In the genomic region with DNA sequence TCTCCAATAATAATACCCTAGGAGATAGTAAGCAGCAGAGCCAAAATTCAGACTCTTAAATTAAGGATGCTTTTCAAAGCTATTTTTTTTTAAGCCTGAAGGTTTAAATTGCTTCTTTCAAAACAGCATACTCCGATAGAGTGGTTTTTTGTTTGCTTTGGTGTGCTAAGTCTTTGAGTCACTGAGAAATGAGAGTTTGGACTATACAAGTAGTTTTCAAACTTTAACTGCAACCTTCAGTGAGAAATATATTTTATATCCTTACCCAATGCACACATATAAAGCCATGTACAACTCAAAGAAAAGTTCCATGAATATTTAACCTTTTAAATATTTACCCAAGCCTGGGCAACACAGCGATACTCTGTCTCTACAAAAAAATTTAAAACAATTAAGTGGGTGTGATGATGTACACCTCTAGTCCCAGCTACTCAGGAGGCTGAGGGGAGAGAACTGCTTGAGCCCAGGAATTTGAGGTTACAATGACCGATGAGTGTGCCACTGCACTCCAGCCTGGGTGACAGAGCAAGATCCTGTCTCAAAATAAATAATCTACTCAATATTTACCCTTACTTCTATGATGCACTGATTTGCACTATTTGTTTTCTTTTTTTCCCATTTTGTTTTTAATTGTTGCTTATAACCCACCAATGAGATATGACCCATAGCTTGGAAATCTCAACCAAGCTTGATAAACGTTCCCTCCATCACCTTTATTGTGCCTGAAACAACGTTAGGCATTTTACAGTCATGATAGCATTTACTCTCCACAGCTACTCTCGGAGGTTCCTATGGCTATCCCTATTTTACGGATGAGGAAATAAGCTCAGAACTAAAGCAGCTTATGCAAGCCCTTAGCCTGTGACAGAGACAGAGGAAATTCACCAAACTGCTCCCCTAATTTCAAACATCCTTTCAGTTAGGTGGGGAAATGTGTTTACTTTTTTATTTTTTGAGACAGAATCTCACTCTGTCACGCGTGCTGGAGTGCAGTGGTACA, we compare ENCODE assay signal across 19 cellular contexts. TPM values are rescaled to one million over a fixed set of nuclear protein-coding genes. Genes with fewer than 3 reads are reported as not detected.
DNase-seq lines count a peak whose midpoint lies in the region; ATAC-seq, FAIRE-seq and TF ChIP-seq lines count a peak whose summit lies in the region.
"Had no signal": no experiment of that assay in that cellular context is flagged by ENCODE, and none has a peak within 500 bp of the region (broad histone marks: within the 10 kb centered on the region; RNA-seq: fewer than 3 reads in every experiment).

No MANE protein-coding gene starts in this region.

- peaks cover 97% of the 10 kb centered on the region for H3K79me2 ChIP-seq in GM23338 (replicated peaks; ENCODE audit: insufficient read depth)

- H3K27me3 ChIP-seq in GM23338 (ENCODE audit: insufficient read depth) (no peaks in the 10 kb centered on the region), liver (ENCODE audit: control insufficient read depth in 4 of 4, insufficient read depth in 4 of 4, low read length in 3 of 4) (no peaks in the 10 kb centered on the region), sigmoid colon (no peaks in the 10 kb centered on the region)

- no peak overlapping the region for H2AFZ ChIP-seq in GM23338

- FAIRE-seq in GM12891 (lab: Jason Lieb, UNC) = no peak

- no peak for TF ChIP-seq EP300 in sigmoid colon (IDR thresholded peaks at IDR 0.05)

- no peaks in the 10 kb centered on the region; the same call in 1 of the 2 replicates for H4K20me1 ChIP-seq in GM23338 (replicated peaks; ENCODE audit: insufficient read depth)

- no peaks in the 10 kb centered on the region for H3K9me2 ChIP-seq in GM23338 (ENCODE audit: insufficient read depth)

- no peak overlapping the region for H3K4me2 ChIP-seq in GM23338

- H3K4me1 Mint-ChIP-seq in GM23338 (peaks cover 21% of the 10 kb centered on the region; the same call in 2 of the 3 replicates), WTC11 (peaks cover 31% of the 10 kb centered on the region)

- H3K36me3 Mint-ChIP-seq in GM23338 (ENCODE audit: low read depth) (peaks cover 3% of the 10 kb centered on the region; the same call in 1 of the 3 replicates), WTC11 (peaks cover 10% of the 10 kb centered on the region; the same call in 1 of the 2 replicates)

- DNase-seq in GM23338 (ENCODE audit: low spot score) (no peak), WTC11 (ENCODE audit: low spot score) (no peak), sigmoid colon (no peak), GM12891 (ENCODE audit: insufficient read length, low spot score) (no peak), HPDE6-E6E7 (ENCODE audit: extremely low spot score) (no peak), kidney glomerular epithelial cell (lab: John Stamatoyannopoulos, UW) (no peak), NK-92 (lab: John Stamatoyannopoulos, UW; ENCODE audit: unreplicated experiment) (no peak)
- DNase-seq: activated CD4-positive, alpha-beta T cell treated with anti-CD3 and anti-CD28 coated beads for 4 hours; activated gamma-delta T cell treated with Interleukin-2 at 50 U/mL for 16 hours; amygdala; central memory CD4-positive, alpha-beta T cell; COR-L47; endodermal cell; hippocampal formation; islet precursor cell; Kasumi-1; occipital lobe; stimulated activated CD4-positive, alpha-beta T cell treated with anti-CD3 and anti-CD28 coated beads, Interleukin-1b, Interleukin-23, amount 100 ng/mL, for 48 hours had no signal

- H3K27me3 Mint-ChIP-seq in GM23338 (ENCODE audit: insufficient read depth, low read depth, poor library complexity) (peaks cover 3% of the 10 kb centered on the region), WTC11 (ENCODE audit: low read depth) (no peaks in the 10 kb centered on the region)

- H3K4me3 ChIP-seq in GM23338 (no peak overlapping the region), liver (ENCODE audit: low read depth in 1 of 3, low read length in 3 of 3) (no peak overlapping the region), sigmoid colon (no peak overlapping the region)

- no peak for TF ChIP-seq CTCF in GM23338 (conservative IDR thresholded peaks at IDR 0.05; ENCODE audit: low read depth in 2 of 2)
- TF ChIP-seq CTCF in WTC11 (IDR thresholded peaks at IDR 0.05) = no peak
- no peak for TF ChIP-seq CTCF in liver (IDR thresholded peaks at IDR 0.05; ENCODE audit: low read depth, low read length, missing input control)
- TF ChIP-seq CTCF in sigmoid colon (IDR thresholded peaks at IDR 0.05) = no peak

- H3K4me3 Mint-ChIP-seq in GM23338 (no peak overlapping the region), WTC11 (no peak overlapping the region)
- H3K4me3 Mint-ChIP-seq: endodermal cell had no signal

- no peak overlapping the region for H3K27ac ChIP-seq in GM23338 (ENCODE audit: low read depth)
- peak overlapping the region; percentile 48 to 81 for H3K27ac ChIP-seq in liver (ENCODE audit: low read depth in 1 of 2, low read length in 2 of 2)
- peak overlapping the region; percentile 17 to 72 (median 62) for H3K27ac ChIP-seq in sigmoid colon

- POLR2A ChIA-PET in WTC11 (lab: Charles Lee) = no interaction called here

- ATAC-seq in GM23338 = no peak; the same call in 2 of the 3 replicates
- no peak for ATAC-seq in WTC11

- no peaks in the 10 kb centered on the region for H3K9me3 Mint-ChIP-seq in GM23338
- 0 out of 2 replicates have a peak, but pooled peaks cover 3% of the 10 kb centered on the region for H3K9me3 Mint-ChIP-seq in WTC11
- H3K9me3 Mint-ChIP-seq: endodermal cell had no signal

- no peaks in the 10 kb centered on the region for H3K36me3 ChIP-seq in GM23338 (ENCODE audit: insufficient read depth)
- H3K36me3 ChIP-seq in liver (ENCODE audit: control insufficient read depth in 4 of 4, insufficient read depth in 3 of 4, low read depth in 1 of 4, low read length in 3 of 4) = no peaks in the 10 kb centered on the region
- no peaks in the 10 kb centered on the region for H3K36me3 ChIP-seq in sigmoid colon

- H3K27ac Mint-ChIP-seq in GM23338 (peak overlapping the region; percentile 24), WTC11 (peak overlapping the region; percentile 52; the same call in 1 of the 2 replicates)
- H3K27ac Mint-ChIP-seq: endodermal cell had no signal

- TF ChIP-seq RAD21 in liver (IDR thresholded peaks at IDR 0.05) = no peak

- TF ChIP-seq POLR2A in sigmoid colon (IDR thresholded peaks at IDR 0.05) (no peak), GM12891 (IDR thresholded peaks at IDR 0.05; ENCODE audit: low read depth, low read length) (no peak)

- CTCF ChIA-PET in WTC11 (lab: Charles Lee) = no interaction called here

- H3K4me1 ChIP-seq in GM23338 (ENCODE audit: insufficient read depth) (peaks cover 21% of the 10 kb centered on the region), liver (ENCODE audit: control insufficient read depth in 4 of 4, insufficient read depth in 4 of 4, low read length in 3 of 4) (peaks cover 15 to 75% (median 66%) of the 10 kb centered on the region in 4 donors), sigmoid colon (peaks cover 0 to 72% (median 63%) of the 10 kb centered on the region in 4 donors)

- WGBS in liver = 41% methylated on average over 9 of the region's 9 CpGs
- 25 to 67% methylated on average over 9 of the region's 9 CpGs for WGBS in sigmoid colon, 2 donors

- H3F3A ChIP-seq in GM23338 (replicated peaks; ENCODE audit: low read depth) = no peaks in the 10 kb centered on the region

- H3K9ac ChIP-seq in liver (ENCODE audit: low read depth in 1 of 2, low read length in 2 of 2) = peak overlapping the region in 1 of 2 donors; percentile 12

- H3K9me3 ChIP-seq in liver (ENCODE audit: control insufficient read depth in 4 of 4, low read length in 3 of 4) = no peaks in the 10 kb centered on the region
- H3K9me3 ChIP-seq in sigmoid colon = no peaks in the 10 kb centered on the region

- intact Hi-C loops in sigmoid colon (cut with DNase I) = no loop called here

TF ChIP-seq in GM23338, 12 proteins besides CTCF, POLR2A, EP300 and RAD21 (continues in another document):
- no peak for TF ChIP-seq EZH2phosphoT487 (IDR thresholded peaks at IDR 0.05; ENCODE audit: unreplicated experiment)

TF ChIP-seq in WTC11, 78 proteins besides CTCF, POLR2A, EP300 and RAD21 (continues in another document):
- no peak for TF ChIP-seq NFE2L1 (CRISPR knock-in tag; IDR thresholded peaks at IDR 0.05)
- TF ChIP-seq ZBTB21 (CRISPR knock-in tag; IDR thresholded peaks at IDR 0.05; ENCODE audit: borderline replicate concordance) = no peak
- TF ChIP-seq MYBL2 (CRISPR knock-in tag; IDR thresholded peaks at IDR 0.05) = no peak

TF ChIP-seq in liver, 16 proteins besides CTCF, POLR2A, EP300 and RAD21 (continues in another document):
- TF ChIP-seq EGR1 (IDR thresholded peaks at IDR 0.05; ENCODE audit: low read depth in 2 of 2) = no peak

TF ChIP-seq in GM12891, 5 proteins besides CTCF, POLR2A, EP300 and RAD21:
- TF ChIP-seq POU2F2 (IDR thresholded peaks at IDR 0.05; ENCODE audit: low read depth, low read length) = no peak
- TF ChIP-seq SPI1 (IDR thresholded peaks at IDR 0.05; ENCODE audit: low read depth, low read length) = no peak
- no peak for TF ChIP-seq TAF1 (IDR thresholded peaks at IDR 0.05; ENCODE audit: low read depth, low read length)
- no peak for TF ChIP-seq PAX5 (IDR thresholded peaks at IDR 0.05; ENCODE audit: insufficient read depth, low read length, severe bottlenecking)
- no peak for TF ChIP-seq POLR2AphosphoS5 (IDR thresholded peaks at IDR 0.05; ENCODE audit: low read depth, low read length)
TF ChIP-seq in GM12891: peak in this region for 0.

RNA-seq across cellular contexts. Expression of a gene that starts 19.0 kb away (rescaled TPM):
- 13.7 and 16.0 TPM in 2 replicates for total RNA-seq in GM23338 (2014; rRNA removed; shearing (Covaris generic))
- polyA plus RNA-seq in GM23338 (2016; fragmentation: Nextera tagmentation; extraction: Ambion mirVana) (8.0 and 8.5 TPM in 2 replicates), liver (1 to 10 TPM; 2.7 to 4.6 TPM), sigmoid colon (1 to 10 TPM; 3.0 to 5.0 (median 3.9) TPM)
- total RNA-seq in WTC11 (2021) (12.8 to 14.7 TPM (median 14.4 TPM) in 3 replicates), liver (10 to 100 TPM in 1 of 2 donors, 1 to 10 TPM in 1; 4.9 to 16.8 TPM), sigmoid colon (10 to 100 TPM; 10.8 to 21.6 (median 16.2) TPM)
- polyA plus RNA-seq in GM12891 (2012; ENCODE audit: low read depth, missing spikeins) = 1.9 TPM

RNA-seq across cellular contexts. Expression of a gene that starts 19.4 kb away (rescaled TPM):
- 18.7 and 19.4 TPM in 2 replicates for total RNA-seq in GM23338 (2014; rRNA removed; shearing (Covaris generic))
- polyA plus RNA-seq in GM23338 (2016; fragmentation: Nextera tagmentation; extraction: Ambion mirVana) (24.8 and 24.9 TPM in 2 replicates), liver (10 to 100 TPM; 52.0 to 57.3 TPM), sigmoid colon (10 to 100 TPM; 31.2 to 43.7 (median 34.8) TPM)
- total RNA-seq in WTC11 (2021) (11.4 to 15.0 TPM (median 12.3 TPM) in 3 replicates), liver (10 to 100 TPM; 33.2 to 49.5 TPM), sigmoid colon (10 to 100 TPM; 38.5 to 85.6 (median 53.4) TPM)
- 32.4 TPM for polyA plus RNA-seq in GM12891 (2012; ENCODE audit: low read depth, missing spikeins)
